In genomic region chr1:197541411-197541810, GRCh38 we compare ENCODE assay signal across 33 cellular contexts.
"Had no signal": no experiment of that assay in that cellular context is flagged by ENCODE, and none has a peak within 500 bp of the region (broad histone marks: within the 10 kb centered on the region; RNA-seq: fewer than 3 reads in every experiment).

No MANE protein-coding gene starts in this region.

- H3K9me3 ChIP-seq: ascending aorta had no signal

- DNase-seq: activated CD4-positive, alpha-beta T cell treated with anti-CD3 and anti-CD28 coated beads for 1 hour; activated CD4-positive, alpha-beta T cell treated with anti-CD3 and anti-CD28 coated beads for 48 hours; activated CD4-positive, CD25-positive, alpha-beta regulatory T cell; activated CD8-positive, alpha-beta T cell treated with anti-CD3 and anti-CD28 coated beads for 36 hours; activated effector memory CD4-positive, alpha-beta T cell treated with anti-CD3 and anti-CD28 coated beads, Interleukin-2, amount 50 U/mL, for 16 hours; activated naive CD4-positive, alpha-beta T cell; activated naive CD8-positive, alpha-beta T cell treated with anti-CD3 and anti-CD28 coated beads, Interleukin-2, amount 10 ng/mL, durations not matched to agents 7 days and 5 days; activated T-cell treated with anti-CD3 and anti-CD28 coated beads, Interleukin-2, amount 50 U/mL, for 1 hour; activated T-cell treated with anti-CD3 and anti-CD28 coated beads, Interleukin-2, amount 50 U/mL, for 72 hours; amygdala; Karpas-422; NCI-H1105 treated with DMSO at 0.1 percent for 48 hours; NCI-H1436 treated with DMSO at 0.1 percent for 48 hours; NCI-H187; NCI-H2029 treated with DMSO at 0.1 percent for 48 hours; NCI-H2107; NCI-H2171; NCI-H510A; NCI-H526; NCI-H748 treated with DMSO at 0.1 percent for 48 hours; PC-9; SIG-M5; SW 1271; T-helper 1 cell; T-helper 2 cell; T-helper 9 cell had no signal

- H3K27ac ChIP-seq: ascending aorta, cardiac muscle cell, PC-9, RWPE1, VCaP had no signal

- H2AFZ ChIP-seq: PC-9 had no signal

- H3K4me1 ChIP-seq: ascending aorta had no signal

- H3K27me3 ChIP-seq: ascending aorta, cardiac muscle cell had no signal

- FAIRE-seq: RCC 7860 had no signal

- H3K4me2 ChIP-seq: PC-9 had no signal

- H3K4me3 ChIP-seq: ascending aorta, cardiac muscle cell, PC-9 had no signal

- H3K36me3 ChIP-seq: ascending aorta, cardiac muscle cell had no signal

- ATAC-seq: activated CD8-positive, alpha-beta T cell treated with anti-CD3 and anti-CD28 coated beads for 36 hours; activated T-cell treated with anti-CD3 and anti-CD28 coated beads, Interleukin-2, amount 50 U/mL, for 72 hours; activated T-helper 17 cell treated with anti-CD3 and anti-CD28 coated beads, Interleukin-2, amount 50 U/mL, for 72 hours; Right ventricle myocardium inferior had no signal
